In the genomic region with DNA sequence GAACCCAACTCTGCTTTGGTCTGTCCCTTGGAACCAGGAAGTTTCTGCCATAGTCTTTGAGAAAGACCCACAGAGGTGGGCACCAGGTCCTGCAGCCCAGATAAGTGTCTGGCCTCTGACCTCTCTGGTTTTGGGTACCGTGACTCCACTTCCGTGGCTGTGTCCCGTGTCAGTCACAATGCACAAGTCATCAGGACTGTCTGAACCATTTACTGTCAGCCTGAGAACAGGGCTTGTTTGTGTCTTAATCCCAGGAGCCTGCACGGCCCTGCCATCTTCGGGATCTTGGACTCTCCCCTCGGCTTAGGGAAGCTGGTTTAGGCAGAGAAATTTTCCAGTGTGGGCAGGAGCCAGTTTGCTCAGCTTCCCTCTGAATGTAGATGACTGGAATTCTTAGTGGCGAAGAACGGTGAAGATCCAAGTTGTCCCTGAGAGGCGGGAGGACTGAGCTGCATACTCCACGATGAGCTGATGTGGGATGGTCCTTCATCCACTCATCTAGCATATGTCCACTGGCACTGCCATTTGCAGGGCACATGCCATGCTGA, we compare ENCODE assay signal across 1 cellular context.
TF ChIP-seq lines count a peak whose summit lies in the region.

No MANE protein-coding gene starts in this region.

TF ChIP-seq in IMR-90, 13 proteins besides CTCF, POLR2A, EP300 and RAD21:
- TF ChIP-seq BHLHE40 (IDR thresholded peaks at IDR 0.05; ENCODE audit: low read depth, low read length) (no peak), CEBPB (IDR thresholded peaks at IDR 0.05; ENCODE audit: low read depth, low read length) (no peak), NFE2L2 (IDR thresholded peaks at IDR 0.05; ENCODE audit: low read depth, low read length) (no peak), MAFK (IDR thresholded peaks at IDR 0.05; ENCODE audit: low read depth, low read length) (no peak), SMC3 (IDR thresholded peaks at IDR 0.05; ENCODE audit: low read depth, low read length) (no peak), FOS (IDR thresholded peaks at IDR 0.05; ENCODE audit: low read depth, low read length) (no peak)
